8 cellular contexts compared by ENCODE assay signal in genomic region chr14:20934148-20934762, GRCh38. TPM values are rescaled to one million over a fixed set of nuclear protein-coding genes. Genes with fewer than 3 reads are reported as not detected.
DNase-seq lines count a peak whose midpoint lies in the region; ATAC-seq, FAIRE-seq and TF ChIP-seq lines count a peak whose summit lies in the region.

No MANE protein-coding gene starts in this region.

- no peaks in the 10 kb centered on the region for H3K4me1 ChIP-seq in foreskin keratinocyte

- H3K4me1 Mint-ChIP-seq in T-helper 2 cell treated with Interferon-gamma antibody and Interleukin-4, amounts not matched to agents 5 μg/mL and 100 μg/mL, for 36 hours (ENCODE audit: low read depth), result no peaks in the 10 kb centered on the region

- no peak overlapping the region for H3K4me3 ChIP-seq in WI38 (ENCODE audit: low read depth, low read length)

- TF ChIP-seq CTCF in 22Rv1 (IDR thresholded peaks at IDR 0.05) (peak; percentile 93), WI38 (IDR thresholded peaks at IDR 0.05; ENCODE audit: low read depth, low read length) (peak; percentile 58), foreskin keratinocyte (conservative IDR thresholded peaks at IDR 0.05) (peak; percentile 59)

- peaks cover 2% of the 10 kb centered on the region for H3K27me3 Mint-ChIP-seq in T-helper 2 cell treated with Interferon-gamma antibody and Interleukin-4, amounts not matched to agents 5 μg/mL and 100 μg/mL, for 36 hours (ENCODE audit: low read depth)

- no peak for TF ChIP-seq POLR2A in GM12892 (IDR thresholded peaks at IDR 0.05; ENCODE audit: low read depth, low read length)

- ATAC-seq in foreskin keratinocyte, result no peak

- H3K36me3 Mint-ChIP-seq in T-helper 2 cell treated with Interferon-gamma antibody and Interleukin-4, amounts not matched to agents 5 μg/mL and 100 μg/mL, for 36 hours (ENCODE audit: low read depth), result no peaks in the 10 kb centered on the region

- H3K9me3 Mint-ChIP-seq in T-helper 2 cell treated with Interferon-gamma antibody and Interleukin-4, amounts not matched to agents 5 μg/mL and 100 μg/mL, for 36 hours, result no peaks in the 10 kb centered on the region

- DNase-seq in GM12892 (ENCODE audit: insufficient read length) (peak; percentile 19), foreskin keratinocyte (no peak), cerebellar nuclear complex (lab: John Stamatoyannopoulos, UW) (no peak), AML-193 (lab: John Stamatoyannopoulos, UW) (no peak)
- DNase-seq in stimulated activated CD4-positive, alpha-beta T cell treated with anti-CD3 and anti-CD28 coated beads, Interleukin-1b, Interleukin-23, amount 100 ng/mL, for 24 hours (ENCODE audit: low read depth in 4 of 4, low spot score in 1 of 4), result peak in 3 of 4 experiments; percentile 4 to 36 (median 5)
- no peak for DNase-seq in T-helper 2 cell treated with Interferon-gamma antibody and Interleukin-4, amounts not matched to agents 5 μg/mL and 100 μg/mL, for 36 hours (ENCODE audit: low spot score)

- H3K27me3 ChIP-seq in foreskin keratinocyte, result no peaks in the 10 kb centered on the region

- no peak overlapping the region for H3K4me3 Mint-ChIP-seq in T-helper 2 cell treated with Interferon-gamma antibody and Interleukin-4, amounts not matched to agents 5 μg/mL and 100 μg/mL, for 36 hours

- no peak overlapping the region for H3K27ac Mint-ChIP-seq in T-helper 2 cell treated with Interferon-gamma antibody and Interleukin-4, amounts not matched to agents 5 μg/mL and 100 μg/mL, for 36 hours

- FAIRE-seq in GM12892 (lab: Jason Lieb, UNC), result no peak

- H3K27ac ChIP-seq in 22Rv1, result no peak overlapping the region
- H3K27ac ChIP-seq in foreskin keratinocyte, result no peak overlapping the region

RNA-seq across cellular contexts. Expression of gene RNASE2, which starts 21.0 kb away (rescaled TPM):
- polyA plus RNA-seq in GM12892 (2012; ENCODE audit: missing spikeins), result not detected
- not detected in 2 replicates for total RNA-seq in foreskin keratinocyte
- polyA plus RNA-seq in foreskin keratinocyte, result not detected in 2 replicates

RNA-seq across cellular contexts. Expression of gene RNASE3, which starts 43.1 kb away (rescaled TPM):
- not detected for polyA plus RNA-seq in GM12892 (2012; ENCODE audit: missing spikeins)
- not detected in 2 replicates for total RNA-seq in foreskin keratinocyte
- polyA plus RNA-seq in foreskin keratinocyte, result not detected in 2 replicates

RNA-seq across cellular contexts. Expression of gene METTL17, which starts 55.5 kb away (rescaled TPM):
- polyA plus RNA-seq in GM12892 (2012; ENCODE audit: missing spikeins), result 74.6 TPM
- 63.6 and 65.5 TPM in 2 replicates for total RNA-seq in foreskin keratinocyte
- polyA plus RNA-seq in foreskin keratinocyte, result 66.8 and 73.5 TPM in 2 replicates

Comparison
In these comparisons a context has a peak if more than half of its experiments do, and no peak if none do; other contexts are left out.
1. DNase-seq: peak in GM12892 (single experiment) and stimulated activated CD4-positive, alpha-beta T cell treated with anti-CD3 and anti-CD28 coated beads, Interleukin-1b, Interleukin-23, amount 100 ng/mL, for 24 hours (3 of 4); none in foreskin keratinocyte (0 of 2), cerebellar nuclear complex (0 of 2), T-helper 2 cell treated with Interferon-gamma antibody and Interleukin-4, amounts not matched to agents 5 μg/mL and 100 μg/mL, for 36 hours (single experiment) and AML-193 (0 of 2).
2. Peak in every context shown above with its lines, with median percentiles within 50 percentile points of each other: CTCF ChIP-seq.